ENCODE assay signal across 1 cellular context in genomic region chr7:101201695-101202602, GRCh38.
TF ChIP-seq lines count a peak whose summit lies in the region.

No MANE protein-coding gene starts in this region.

TF ChIP-seq in HepG2, 621 proteins besides CTCF, POLR2A, EP300 and RAD21 (continues in another document):
- TF ChIP-seq NCOR1 (IDR thresholded peaks at IDR 0.05; ENCODE audit: borderline replicate concordance, low read length): no peak
- peak; percentile 30; the same call in 1 of the 2 replicates for TF ChIP-seq ZNF792 (CRISPR knock-in tag; IDR thresholded peaks at IDR 0.05)
- TF ChIP-seq TAF15 (IDR thresholded peaks at IDR 0.05; ENCODE audit: low read depth, low read length, poor library complexity, severe bottlenecking): no peak
- no peak; the same call in 1 of the 2 replicates for TF ChIP-seq ZIK1 (CRISPR knock-in tag; IDR thresholded peaks at IDR 0.05; ENCODE audit: borderline replicate concordance, low read depth)
- TF ChIP-seq PLSCR1 (CRISPR knock-in tag; IDR thresholded peaks at IDR 0.05; ENCODE audit: borderline replicate concordance): no peak
- TF ChIP-seq ZNF441 (CRISPR knock-in tag; IDR thresholded peaks at IDR 0.05; ENCODE audit: borderline replicate concordance): no peak
- TF ChIP-seq ARNT (IDR thresholded peaks at IDR 0.05): no peak
- no peak for TF ChIP-seq NR2C2 (CRISPR knock-in tag; IDR thresholded peaks at IDR 0.05; ENCODE audit: borderline replicate concordance)
- peak; percentile 74; the same call in 1 of the 2 replicates for TF ChIP-seq ZNF563 (CRISPR knock-in tag; IDR thresholded peaks at IDR 0.05)
- no peak for TF ChIP-seq HOXA9 (CRISPR knock-in tag; IDR thresholded peaks at IDR 0.05; ENCODE audit: borderline replicate concordance)
- TF ChIP-seq ZNF282 (IDR thresholded peaks at IDR 0.05; ENCODE audit: partially characterized antibody): no peak
- TF ChIP-seq ZNF30 (CRISPR knock-in tag; IDR thresholded peaks at IDR 0.05): peak; percentile 91
- TF ChIP-seq CAMTA2 (CRISPR knock-in tag; IDR thresholded peaks at IDR 0.05; ENCODE audit: borderline replicate concordance): peak; percentile 81; the same call in 1 of the 2 replicates
- TF ChIP-seq ZNF33A (CRISPR knock-in tag; IDR thresholded peaks at IDR 0.05; ENCODE audit: borderline replicate concordance): no peak
- peak; percentile 93 for TF ChIP-seq PRDM15 (CRISPR knock-in tag; IDR thresholded peaks at IDR 0.05)
- peak; percentile 67 for TF ChIP-seq ZNF883 (CRISPR knock-in tag; IDR thresholded peaks at IDR 0.05; ENCODE audit: not compliant biosample characterization)
- no peak for TF ChIP-seq PAF1 (CRISPR knock-in tag; IDR thresholded peaks at IDR 0.05)
- TF ChIP-seq DBP (CRISPR knock-in tag; IDR thresholded peaks at IDR 0.05; ENCODE audit: not compliant biosample characterization): peak; percentile 23
- no peak; the same call in 1 of the 2 replicates for TF ChIP-seq ZNF678 (CRISPR knock-in tag; IDR thresholded peaks at IDR 0.05)
- 0 out of 2 replicates have a peak, but pooled peaks have one; percentile 61 for TF ChIP-seq ZNF512B (CRISPR knock-in tag; IDR thresholded peaks at IDR 0.05; ENCODE audit: borderline replicate concordance)
- peak; percentile 43 for TF ChIP-seq SKI (IDR thresholded peaks at IDR 0.05; ENCODE audit: partially characterized antibody)
- 0 out of 2 replicates have a peak, but pooled peaks have one; percentile 59 for TF ChIP-seq TERF1 (CRISPR knock-in tag; IDR thresholded peaks at IDR 0.05)
- no peak for TF ChIP-seq ZNF329 (CRISPR knock-in tag; IDR thresholded peaks at IDR 0.05; ENCODE audit: low read depth)
- TF ChIP-seq FOXA3 (CRISPR knock-in tag; IDR thresholded peaks at IDR 0.05): no peak
- TF ChIP-seq KDM6A (CRISPR knock-in tag; IDR thresholded peaks at IDR 0.05; ENCODE audit: low read depth): no peak
- TF ChIP-seq KLF12 (CRISPR knock-in tag; IDR thresholded peaks at IDR 0.05; ENCODE audit: borderline replicate concordance): no peak; the same call in 1 of the 2 replicates
- TF ChIP-seq HOXD1 (CRISPR knock-in tag; IDR thresholded peaks at IDR 0.05): peak; percentile 77; the same call in 1 of the 2 replicates
- no peak; the same call in 1 of the 2 replicates for TF ChIP-seq ZNF281 (CRISPR knock-in tag; IDR thresholded peaks at IDR 0.05; ENCODE audit: borderline replicate concordance)
- TF ChIP-seq ZNF468 (CRISPR knock-in tag; IDR thresholded peaks at IDR 0.05): no peak
- TF ChIP-seq ZNF607 (CRISPR knock-in tag; IDR thresholded peaks at IDR 0.05; ENCODE audit: borderline replicate concordance): no peak
- peak; percentile 58; the same call in 1 of the 2 replicates for TF ChIP-seq ZBTB4 (CRISPR knock-in tag; IDR thresholded peaks at IDR 0.05; ENCODE audit: borderline replicate concordance)
- TF ChIP-seq IRF2 (CRISPR knock-in tag; IDR thresholded peaks at IDR 0.05): no peak
- TF ChIP-seq ZNF841 (CRISPR knock-in tag; IDR thresholded peaks at IDR 0.05; ENCODE audit: borderline replicate concordance): no peak
- 0 out of 2 replicates have a peak, but pooled peaks have one; percentile 48 for TF ChIP-seq HINFP (CRISPR knock-in tag; IDR thresholded peaks at IDR 0.05; ENCODE audit: low read depth)
- TF ChIP-seq ZNF567 (CRISPR knock-in tag; IDR thresholded peaks at IDR 0.05; ENCODE audit: borderline replicate concordance): 0 out of 2 replicates have a peak, but pooled peaks have one; percentile 52
- no peak for TF ChIP-seq POLR2AphosphoS2 (IDR thresholded peaks at IDR 0.05; ENCODE audit: low read depth, low read length)
- TF ChIP-seq SAFB2 (CRISPR knock-in tag; IDR thresholded peaks at IDR 0.05; ENCODE audit: borderline replicate concordance, low read depth): peak; percentile 74; the same call in 1 of the 2 replicates
- TF ChIP-seq THAP8 (CRISPR knock-in tag; IDR thresholded peaks at IDR 0.05; ENCODE audit: borderline replicate concordance): no peak
- TF ChIP-seq ZNF343 (CRISPR knock-in tag; IDR thresholded peaks at IDR 0.05): no peak
- TF ChIP-seq E2F2 (CRISPR knock-in tag; IDR thresholded peaks at IDR 0.05; ENCODE audit: borderline replicate concordance): peak; percentile 17; the same call in 1 of the 2 replicates
- peak; percentile 25; the same call in 1 of the 2 replicates for TF ChIP-seq ZNF350 (CRISPR knock-in tag; IDR thresholded peaks at IDR 0.05; ENCODE audit: borderline replicate concordance, low read depth)
- TF ChIP-seq ATF1 (CRISPR knock-in tag; IDR thresholded peaks at IDR 0.05): no peak
- no peak for TF ChIP-seq ZNF510 (CRISPR knock-in tag; IDR thresholded peaks at IDR 0.05; ENCODE audit: low read depth)
